Comparison of ENCODE assay signal across 8 cellular contexts in the genomic region with DNA sequence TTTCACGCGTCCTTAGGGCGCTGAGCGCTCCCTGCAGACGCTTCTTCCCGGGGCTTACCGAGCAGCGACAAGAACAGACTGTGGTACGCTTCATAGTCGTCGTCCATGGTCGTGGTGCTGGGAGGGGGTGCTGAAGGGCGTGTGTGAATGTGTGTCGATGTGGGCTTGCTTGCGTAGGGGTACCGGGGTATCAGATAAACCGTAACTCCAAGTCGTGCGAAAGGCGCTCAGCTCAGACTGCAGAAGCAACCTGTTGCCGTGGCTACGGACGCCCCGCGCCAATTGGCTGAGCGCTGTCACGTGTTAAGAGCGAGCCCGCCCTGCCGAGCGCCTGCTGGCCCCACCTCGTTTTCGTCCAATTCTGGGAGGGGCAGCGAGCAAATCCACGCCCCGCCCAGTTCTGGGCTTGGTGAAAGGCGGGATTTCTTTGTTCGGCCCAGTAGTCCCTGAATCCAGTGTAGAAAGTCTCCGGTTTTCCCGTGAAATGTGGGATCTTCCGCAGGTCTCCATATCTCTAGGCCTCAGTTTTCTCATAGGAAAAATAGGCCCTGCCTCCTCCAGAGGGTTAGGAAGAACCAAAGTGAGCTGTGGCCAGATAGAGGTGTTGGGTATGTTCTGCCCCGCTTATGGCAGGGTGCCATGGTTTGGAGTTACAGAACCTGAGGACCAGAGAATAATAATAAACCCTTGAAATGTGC. TPM values are rescaled to one million over a fixed set of nuclear protein-coding genes. Genes with fewer than 3 reads are reported as not detected.
DNase-seq lines count a peak whose midpoint lies in the region; ATAC-seq and TF ChIP-seq lines count a peak whose summit lies in the region.

A gene (minus strand): TSS at position 255 of the 698 bp plus-strand sequence. CDS start 148 bp downstream, at position 107.

- H3K9ac ChIP-seq in HUES48 (ENCODE audit: low read depth, low read length) (peak within 1 kb of the TSS; percentile 22; the same call in 1 of the 2 replicates), neural cell (ENCODE audit: low read length) (peak within 1 kb of the TSS; percentile 49)

- no peaks in the 10 kb centered on the region for H3K9me2 ChIP-seq in neural cell (ENCODE audit: insufficient read depth, low read length)

- peak within 1 kb of the TSS; percentile 76 for H3K4me3 ChIP-seq in HUES48 (ENCODE audit: low read depth, low read length)
- peak within 1 kb of the TSS; percentile 73 for H3K4me3 ChIP-seq in fibroblast of villous mesenchyme (ENCODE audit: low read depth, low read length)
- peak within 1 kb of the TSS; percentile 74 for H3K4me3 ChIP-seq in neural cell (ENCODE audit: low read length)

- H3F3A ChIP-seq in neural cell (ENCODE audit: insufficient read depth, low read length, poor library complexity, severe bottlenecking): no peaks in the 10 kb centered on the region

- H3K4me1 ChIP-seq in HUES48 (ENCODE audit: control insufficient read depth, insufficient read depth, low read length): peaks cover 35% of the 10 kb centered on the region

- TF ChIP-seq EP300 in neural cell (conservative IDR thresholded peaks at IDR 0.05; ENCODE audit: poor library complexity, severe bottlenecking): no peak

- H3K27ac ChIP-seq in HUES48 (ENCODE audit: low read depth, low read length): peak within 1 kb of the TSS; percentile 64
- H3K27ac ChIP-seq in neural cell (ENCODE audit: low read length): peak within 1 kb of the TSS; percentile 43

- H3K4me2 ChIP-seq in neural cell (ENCODE audit: low read length): peak within 1 kb of the TSS; percentile 70

- H3K9me3 ChIP-seq in HUES48 (ENCODE audit: control insufficient read depth, insufficient read depth, low read length) (no peaks in the 10 kb centered on the region), neural cell (ENCODE audit: low read length) (no peaks in the 10 kb centered on the region)

- H3K79me2 ChIP-seq in neural cell (replicated peaks; ENCODE audit: insufficient read depth, low read length): no peaks in the 10 kb centered on the region

- H2AFZ ChIP-seq in neural cell (ENCODE audit: low read depth, low read length): peak within 1 kb of the TSS; percentile 97

- no peaks in the 10 kb centered on the region for H4K20me1 ChIP-seq in neural cell (ENCODE audit: insufficient read depth)

- TF ChIP-seq RAD21 in neural cell (conservative IDR thresholded peaks at IDR 0.05): no peak

- H3K36me3 ChIP-seq in HUES48 (ENCODE audit: control insufficient read depth, insufficient read depth, low read length) (peaks cover 30% of the 10 kb centered on the region), neural cell (ENCODE audit: insufficient read depth, low read length) (no peaks in the 10 kb centered on the region)

- no peak for TF ChIP-seq CTCF in fibroblast of villous mesenchyme (IDR thresholded peaks at IDR 0.05; ENCODE audit: insufficient read depth, low read depth, low read length)
- peak; percentile 14 for TF ChIP-seq CTCF in neural cell (IDR thresholded peaks at IDR 0.05; ENCODE audit: poor library complexity, severe bottlenecking)

- peak; percentile 59 for DNase-seq in CMK (ENCODE audit: low read depth)
- DNase-seq in RPMI8226: peak; percentile 67
- peak; percentile 77 for DNase-seq in activated gamma-delta T cell treated with anti-CD3 and anti-CD28 coated beads, Interleukin-2, amount 50 U/mL, for 16 hours (ENCODE audit: low read depth)
- peak; percentile 91 for DNase-seq in fibroblast of villous mesenchyme (ENCODE audit: low read depth)
- DNase-seq in stimulated activated naive CD4-positive, alpha-beta T cell treated with Interleukin-2 at 50 U/mL for 16 hours (lab: John Stamatoyannopoulos, UW): peak; percentile 86

- H3K27me3 ChIP-seq in HUES48 (ENCODE audit: control insufficient read depth, insufficient read depth, low read length) (peaks cover 13% of the 10 kb centered on the region), neural cell (ENCODE audit: insufficient read depth, low read depth, low read length) (no peaks in the 10 kb centered on the region)

- ATAC-seq in GM21360 (IDR thresholded peaks at IDR 0.05; ENCODE audit: unreplicated experiment): peak; percentile 86

TF ChIP-seq in neural cell, 6 proteins besides CTCF, POLR2A, EP300 and RAD21:
- TF ChIP-seq EZH2 (IDR thresholded peaks at IDR 0.05; ENCODE audit: borderline replicate concordance, insufficient read depth, low read length, poor library complexity, severe bottlenecking): no peak
- TF ChIP-seq MXI1 (conservative IDR thresholded peaks at IDR 0.05; ENCODE audit: poor library complexity, severe bottlenecking): peak; percentile 75

RNA-seq across cellular contexts. Expression of the gene that starts here (rescaled TPM):
- not detected in 2 replicates for total RNA-seq in fibroblast of villous mesenchyme
- 0.14 and 0.32 TPM in 2 replicates for polyA plus RNA-seq in neural cell
- polyA minus RNA-seq in neural cell: 0.58 and 0.97 TPM in 2 replicates

Comparison
In these comparisons a context has a peak if more than half of its experiments do, and no peak if none do; other contexts are left out.
1. Peak in every context shown above with its lines: DNase-seq, ATAC-seq, H3K4me3 ChIP-seq and H3K27ac ChIP-seq.
2. Peak in DNase-seq and H3K4me3 ChIP-seq in fibroblast of villous mesenchyme; RNA of the gene not detected or under 1 TPM.